In the genomic region with DNA sequence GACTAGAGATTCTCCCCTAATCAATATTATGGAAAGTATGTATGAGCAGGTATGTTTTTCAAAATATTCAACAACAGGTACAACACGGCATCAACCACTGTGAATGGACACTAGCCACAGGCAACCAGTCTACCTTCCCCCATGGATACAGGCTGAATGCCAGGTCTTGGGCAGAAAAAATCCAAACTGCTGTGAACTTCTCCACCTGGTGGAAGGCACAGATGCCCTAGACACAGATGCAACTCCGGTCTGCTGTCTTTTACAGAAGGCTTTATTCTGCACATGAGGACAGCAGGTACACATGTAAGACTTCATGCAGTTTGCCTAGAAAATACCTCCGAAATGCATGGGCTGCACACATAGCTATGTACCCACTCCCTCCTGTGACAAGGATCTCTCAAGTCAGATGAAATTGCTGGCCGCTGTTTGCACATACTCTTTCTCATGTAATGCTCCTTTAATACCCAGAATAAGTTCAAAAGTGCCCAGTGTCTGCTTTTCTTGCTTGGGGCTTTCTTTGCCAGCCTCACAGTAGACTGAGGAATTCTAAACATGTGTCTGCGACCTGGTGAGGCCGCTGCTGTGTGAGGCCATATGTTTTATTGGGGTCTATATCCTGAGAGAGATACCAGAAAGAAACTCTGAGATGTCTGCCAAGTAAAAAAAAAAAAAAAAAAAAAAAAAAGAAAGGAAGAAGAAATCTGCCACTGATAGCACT, we compare ENCODE assay signal across 16 cellular contexts.
DNase-seq lines count a peak whose midpoint lies in the region; FAIRE-seq and TF ChIP-seq lines count a peak whose summit lies in the region.
"Had no signal": no experiment of that assay in that cellular context is flagged by ENCODE, and none has a peak within 500 bp of the region (broad histone marks: within the 10 kb centered on the region; RNA-seq: fewer than 3 reads in every experiment).

No MANE protein-coding gene starts in this region.

- H2BK5ac ChIP-seq in H1 (ENCODE audit: low read depth, low read length), result peak overlapping the region; percentile 64; the same call in 1 of the 2 replicates

- intact Hi-C loops in Caco-2 (cut with micrococcal nuclease; ENCODE audit: unreplicated experiment), result loop anchor here (2.0 to 5.0 kb wide), 3 partner anchors 247 to 326 kb away; a partner anchor contains a TSS

- H3K79me1 ChIP-seq in H1 (ENCODE audit: low read depth, low read length), result no peaks in the 10 kb centered on the region

- H2AFZ ChIP-seq in H1 (ENCODE audit: low read length), result no peak overlapping the region
- H2AFZ ChIP-seq: parathyroid adenoma had no signal

- peak overlapping the region in 1 of 2 experiments; percentile 27; a peak in 1 of 4 replicates for H3K4me2 ChIP-seq in H1 (ENCODE audit: insufficient read depth in 1 of 2, low read depth in 2 of 2, low read length in 2 of 2)

- TF ChIP-seq RAD21 in H1 (IDR thresholded peaks at IDR 0.05 in 1 of 2, conservative IDR thresholded peaks at IDR 0.05 in 1 of 2; ENCODE audit: low read depth in 2 of 2, low read length in 2 of 2), result peak in 1 of 2 experiments; percentile 14; a peak in 1 of 4 replicates

- H3K4ac ChIP-seq in H1 (replicated peaks; ENCODE audit: insufficient read length, low read depth, low read length), result no peak overlapping the region

- H2BK120ac ChIP-seq in H1 (replicated peaks; ENCODE audit: low read depth, low read length), result no peak overlapping the region

- H3K27me3 ChIP-seq in Caco-2 (replicated peaks; ENCODE audit: control insufficient read depth, insufficient read depth, low read length), result no peaks in the 10 kb centered on the region
- H3K27me3 ChIP-seq in H1 (replicated peaks in 1 of 4; ENCODE audit: control insufficient read depth in 3 of 4, extremely low read depth in 1 of 4, insufficient read depth in 3 of 4, low read length in 3 of 4), result peaks cover 0 to 16% (median 10%) of the 10 kb centered on the region in 4 experiments; a peak in 5 of 7 replicates
- no peaks in the 10 kb centered on the region for H3K27me3 ChIP-seq in small intestine (ENCODE audit: control insufficient read depth in 2 of 2, insufficient read depth in 2 of 2, low read length in 2 of 2)
- H3K27me3 ChIP-seq: ascending aorta, BE2C, heart right ventricle had no signal

- no peak overlapping the region for H4K5ac ChIP-seq in H1 (ENCODE audit: insufficient read length, low read depth, low read length)

- no peak overlapping the region for H3K9ac ChIP-seq in H1 (replicated peaks in 1 of 4; ENCODE audit: extremely low read depth in 1 of 4, low read depth in 3 of 4, low read length in 3 of 4)
- H3K9ac ChIP-seq: parathyroid adenoma had no signal

- peak; percentile 62 to 77 for DNase-seq in Caco-2
- DNase-seq in M059J (ENCODE audit: low read depth), result peak; percentile 19
- no peak for DNase-seq in H1 (ENCODE audit: low read depth in 1 of 2, low spot score in 2 of 2)
- peak; percentile 32 for DNase-seq in myocyte (ENCODE audit: low read depth)
- no peak for DNase-seq in activated CD4-positive, alpha-beta T cell treated with anti-CD3 and anti-CD28 coated beads for 1 hour
- no peak for DNase-seq in AML-193 (lab: John Stamatoyannopoulos, UW)
- no peak for DNase-seq in small intestine
- DNase-seq in D721Med (ENCODE audit: insufficient read length, low spot score), result no peak
- DNase-seq: activated T-cell treated with anti-CD3 and anti-CD28 coated beads, Interleukin-2, amount 50 U/mL, for 48 hours; BE2C; effector memory CD8-positive, alpha-beta T cell; heart right ventricle; IMR-90; lower lobe of right lung had no signal

- H3K4me3 ChIP-seq in Caco-2 (ENCODE audit: low read depth, low read length), result no peak overlapping the region
- H3K4me3 ChIP-seq in H1 (ENCODE audit: extremely low read depth in 1 of 4, insufficient read depth in 2 of 4, low read depth in 3 of 4, low read length in 4 of 4), result no peak overlapping the region
- H3K4me3 ChIP-seq in small intestine (ENCODE audit: low read depth in 1 of 2, low read length in 2 of 2), result no peak overlapping the region
- H3K4me3 ChIP-seq: ascending aorta, heart right ventricle, lower lobe of right lung had no signal

- peaks cover 24% of the 10 kb centered on the region for H3K9me3 Mint-ChIP-seq in Caco-2 (ENCODE audit: unreplicated experiment)
- H3K9me3 Mint-ChIP-seq: effector memory CD8-positive, alpha-beta T cell had no signal

- peak overlapping the region; percentile 45 for H2BK12ac ChIP-seq in H1 (ENCODE audit: low read depth, low read length)

- H3K36me3 ChIP-seq in Caco-2 (ENCODE audit: control insufficient read depth, insufficient read depth, low read length) (no peaks in the 10 kb centered on the region), H1 (ENCODE audit: control insufficient read depth in 2 of 4, insufficient read depth in 4 of 4, low read length in 3 of 4) (no peaks in the 10 kb centered on the region), small intestine (ENCODE audit: control insufficient read depth in 2 of 2, insufficient read depth in 2 of 2, low read length in 2 of 2) (no peaks in the 10 kb centered on the region)
- H3K36me3 ChIP-seq: ascending aorta, BE2C, heart right ventricle, lower lobe of right lung had no signal

- H3K4me1 ChIP-seq in Caco-2 (peaks cover 62% of the 10 kb centered on the region), H1 (replicated peaks in 1 of 4; ENCODE audit: control insufficient read depth in 3 of 4, insufficient read depth in 4 of 4, low read length in 3 of 4) (peaks cover 7 to 19% (median 15%) of the 10 kb centered on the region in 4 experiments; a peak in 6 of 7 replicates), small intestine (ENCODE audit: control insufficient read depth in 2 of 2, insufficient read depth in 1 of 2, low read depth in 1 of 2, low read length in 1 of 2) (peaks cover 8 to 10% of the 10 kb centered on the region in 2 donors)
- H3K4me1 ChIP-seq: BE2C, parathyroid adenoma had no signal

- peak overlapping the region; percentile 48 for H3K4me3 Mint-ChIP-seq in Caco-2 (ENCODE audit: unreplicated experiment)
- H3K4me3 Mint-ChIP-seq: effector memory CD8-positive, alpha-beta T cell had no signal

- H3K14ac ChIP-seq in H1 (ENCODE audit: insufficient read length), result no peak overlapping the region

- peaks cover 6% of the 10 kb centered on the region for H3K36me3 Mint-ChIP-seq in Caco-2 (ENCODE audit: insufficient read depth, unreplicated experiment)

- TF ChIP-seq EP300 in H1 (IDR thresholded peaks at IDR 0.05; ENCODE audit: borderline replicate concordance in 1 of 2, low read depth in 2 of 2, low read length in 2 of 2), result no peak

- H3K27ac ChIP-seq in H1 (ENCODE audit: low read depth, low read length), result no peak overlapping the region
- no peak overlapping the region for H3K27ac ChIP-seq in small intestine (ENCODE audit: low read depth in 1 of 2, low read length in 1 of 2)
- H3K27ac ChIP-seq: ascending aorta, heart right ventricle, lower lobe of right lung, parathyroid adenoma had no signal

- H2BK15ac ChIP-seq in H1 (ENCODE audit: low read length), result 0 out of 2 replicates have a peak overlapping the region, but pooled peaks have one; percentile 21

- no TSS peak for BruUV-seq in Caco-2 (replicated peaks; lab: Mats Ljungman, UMichigan)

- POLR2A ChIA-PET in Caco-2 (lab: Charles Lee) (interaction anchor here (1.1 kb wide), 1 partner anchor 9 kb away, joined by 3 read pairs; no protein-coding TSS in a partner anchor), H1 (lab: Charles Lee; ENCODE audit: partially characterized antibody) (no interaction called here)

- H3K23me2 ChIP-seq in H1 (ENCODE audit: low read depth, low read length), result no peaks in the 10 kb centered on the region

- peak overlapping the region; percentile 24; the same call in 1 of the 2 replicates for H2AK5ac ChIP-seq in H1 (ENCODE audit: low read depth, low read length)

- H3K18ac ChIP-seq in H1 (ENCODE audit: extremely low read depth, low read length), result no peak overlapping the region

- no peaks in the 10 kb centered on the region for H3K27me3 Mint-ChIP-seq in Caco-2 (ENCODE audit: insufficient read depth, unreplicated experiment)
- H3K27me3 Mint-ChIP-seq: effector memory CD8-positive, alpha-beta T cell had no signal

- H3K56ac ChIP-seq in H1 (replicated peaks; ENCODE audit: insufficient read length, low read depth, low read length), result no peak overlapping the region

- TF ChIP-seq POLR2A in H1 (IDR thresholded peaks at IDR 0.05; ENCODE audit: control extremely low read depth in 1 of 2, low read depth in 2 of 2, low read length in 2 of 2), result no peak

- no peaks in the 10 kb centered on the region for H3K9me3 ChIP-seq in Caco-2
- H3K9me3 ChIP-seq in H1 (ENCODE audit: insufficient read depth in 2 of 2, low read depth in 1 of 2, low read length in 1 of 2), result no peaks in the 10 kb centered on the region
- no peaks in the 10 kb centered on the region for H3K9me3 ChIP-seq in small intestine (ENCODE audit: control insufficient read depth, low read depth)
- H3K9me3 ChIP-seq: ascending aorta, BE2C, heart right ventricle, lower lobe of right lung had no signal

- WGBS in H1 (ENCODE audit: extremely low coverage in 1 of 2, insufficient coverage in 1 of 2, insufficient read length in 1 of 2, insufficient replicate concordance in 2 of 2, low coverage in 1 of 2, low lambda C conversion rate in 2 of 2, missing lambda C conversion rate in 1 of 2), 2 experiments, result 83% methylated on average over 6 of the region's 6 CpGs; no CpG with 5 or more reads in 1 of the 2 experiments
- 62 to 73% (median 66%) methylated on average over 6 of the region's 6 CpGs for WGBS in small intestine, 3 donors

- H4K91ac ChIP-seq in H1 (replicated peaks; ENCODE audit: insufficient read length, low read length), result no peak overlapping the region

- CTCF ChIA-PET in Caco-2 (lab: Charles Lee), result no interaction called here
- CTCF ChIA-PET in H1 (lab: Charles Lee; ENCODE audit: partially characterized antibody), result interaction anchor here (1.3 kb wide), 1 partner anchor 8 kb away, joined by 3 read pairs; no protein-coding TSS in a partner anchor

- no peak overlapping the region for H3K23ac ChIP-seq in H1 (ENCODE audit: insufficient read length)

- H3K27ac Mint-ChIP-seq in Caco-2 (ENCODE audit: unreplicated experiment), result peak overlapping the region; percentile 92

- H2BK20ac ChIP-seq in H1 (ENCODE audit: low read length), result peak overlapping the region; percentile 38; the same call in 1 of the 2 replicates

- H3K4me1 Mint-ChIP-seq in Caco-2 (ENCODE audit: low read depth, unreplicated experiment), result peaks cover 74% of the 10 kb centered on the region

- H3K79me2 ChIP-seq in H1 (ENCODE audit: control insufficient read depth in 1 of 2, insufficient read depth in 2 of 2, low read length in 2 of 2), result no peaks in the 10 kb centered on the region
- H3K79me2 ChIP-seq: parathyroid adenoma had no signal

- H4K20me1 ChIP-seq in H1 (replicated peaks in 1 of 2; ENCODE audit: control insufficient read depth in 1 of 2, insufficient read depth in 2 of 2, low read length in 2 of 2), result no peaks in the 10 kb centered on the region

- no peak overlapping the region for H4K8ac ChIP-seq in H1 (ENCODE audit: extremely low read depth, insufficient read depth, low read length)

- TF ChIP-seq CTCF in Caco-2 (IDR thresholded peaks at IDR 0.05; ENCODE audit: insufficient read depth in 1 of 2, low read depth in 1 of 2, low read length in 1 of 2, severe bottlenecking in 1 of 2, unreplicated experiment in 1 of 2) (peak in 1 of 2 experiments; percentile 17), H1 (IDR thresholded peaks at IDR 0.05; ENCODE audit: control extremely low read depth in 1 of 3, insufficient read depth in 1 of 3, low read depth in 1 of 3, low read length in 3 of 3) (no peak), D721Med (IDR thresholded peaks at IDR 0.05; ENCODE audit: insufficient read depth, missing control alignments) (no peak)

- FAIRE-seq in H1 (lab: Jason Lieb, UNC) (no peak), small intestine (lab: Jason Lieb, UNC) (no peak), D721Med (lab: Jason Lieb, UNC) (no peak)

Comparison
In these comparisons a context has a peak if more than half of its experiments do, and no peak if none do; other contexts are left out.
1. DNase-seq: peak in Caco-2 (2 of 2), M059J (single experiment) and myocyte (single experiment); none in H1 (0 of 2), activated CD4-positive, alpha-beta T cell treated with anti-CD3 and anti-CD28 coated beads for 1 hour (single experiment), AML-193 (0 of 2), small intestine (single experiment) and D721Med (single experiment).